Comparison of ENCODE assay signal across 9 cellular contexts in the genomic region with DNA sequence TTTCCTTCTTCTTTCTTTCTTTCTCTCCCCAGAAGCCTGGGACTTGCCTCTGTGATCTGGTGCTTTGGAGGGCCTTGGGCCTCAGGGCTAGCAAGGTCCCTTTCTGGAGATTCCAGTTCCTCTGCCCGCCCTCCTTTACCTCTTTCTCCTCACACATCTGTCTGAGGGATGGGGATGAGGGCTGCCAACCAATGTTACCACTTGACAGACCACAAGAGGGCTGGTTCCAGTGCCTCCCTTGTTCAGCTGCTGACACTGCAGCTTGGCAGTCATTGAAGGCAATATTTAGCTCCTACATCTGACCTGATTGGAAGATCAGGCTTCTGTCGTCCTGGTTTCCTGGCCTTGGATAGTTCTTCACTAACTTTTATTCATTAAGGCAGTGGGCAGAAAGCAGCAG. TPM values are rescaled to one million over a fixed set of nuclear protein-coding genes. Genes with fewer than 3 reads are reported as not detected.
A peak's percentile ranks its signal among the peaks of the same experiment; 100 is the strongest.
DNase-seq lines count a peak whose midpoint lies in the region; ATAC-seq, FAIRE-seq and TF ChIP-seq lines count a peak whose summit lies in the region.
"Had no signal": no experiment of that assay in that cellular context is flagged by ENCODE, and none has a peak within 500 bp of the region (broad histone marks: within the 10 kb centered on the region; RNA-seq: fewer than 3 reads in every experiment).

No MANE protein-coding gene starts in this region.

- H3K9me3 ChIP-seq in H1 (ENCODE audit: insufficient read depth in 2 of 2, low read depth in 1 of 2, low read length in 1 of 2) (no peaks in the 10 kb centered on the region), left lung (no peaks in the 10 kb centered on the region)

- peak; percentile 61 to 62 for DNase-seq in AML-193 (lab: John Stamatoyannopoulos, UW)
- DNase-seq in RPMI7951 (ENCODE audit: low read depth) = peak; percentile 34
- DNase-seq in H1 (ENCODE audit: low read depth in 1 of 2, low spot score in 2 of 2) = no peak
- peak; percentile 11 for DNase-seq in stimulated activated naive CD4-positive, alpha-beta T cell treated with Interleukin-2 at 50 U/mL for 16 hours (lab: John Stamatoyannopoulos, UW)
- DNase-seq in left lung = no peak
- DNase-seq in CD1c-positive myeloid dendritic cell (ENCODE audit: extremely low spot score) = no peak

- no peak overlapping the region for H2BK20ac ChIP-seq in H1 (ENCODE audit: low read length)

- H3K27ac ChIP-seq in H1 (ENCODE audit: low read depth, low read length) (no peak overlapping the region), left lung (no peak overlapping the region)
- H3K27ac ChIP-seq: cardiac muscle cell had no signal

- H3K27me3 ChIP-seq in H1 (replicated peaks in 1 of 4; ENCODE audit: control insufficient read depth in 3 of 4, extremely low read depth in 1 of 4, insufficient read depth in 3 of 4, low read length in 3 of 4) (no peaks in the 10 kb centered on the region), left lung (no peaks in the 10 kb centered on the region)
- H3K27me3 ChIP-seq: cardiac muscle cell had no signal

- no peak overlapping the region for H3K56ac ChIP-seq in H1 (replicated peaks; ENCODE audit: insufficient read length, low read depth, low read length)

- H3K4me1 ChIP-seq in H1 (replicated peaks in 1 of 4; ENCODE audit: control insufficient read depth in 3 of 4, insufficient read depth in 4 of 4, low read length in 3 of 4) (peaks cover 5 to 15% (median 8%) of the 10 kb centered on the region in 4 experiments; a peak in 6 of 7 replicates), left lung (peaks cover 0 to 15% of the 10 kb centered on the region in 2 donors)

- no peak overlapping the region for H2AFZ ChIP-seq in H1 (ENCODE audit: low read length)

- TF ChIP-seq CTCF in GM12873 (IDR thresholded peaks at IDR 0.05; ENCODE audit: insufficient read depth, low read depth, low read length, missing control alignments) = peak; percentile 26
- peak; percentile 58 to 83 (median 73) for TF ChIP-seq CTCF in H1 (IDR thresholded peaks at IDR 0.05; ENCODE audit: control extremely low read depth in 1 of 3, insufficient read depth in 1 of 3, low read depth in 1 of 3, low read length in 3 of 3)
- TF ChIP-seq CTCF in left lung (IDR thresholded peaks at IDR 0.05) = no peak

- peaks cover 0 to 4% of the 10 kb centered on the region in 2 experiments for H4K20me1 ChIP-seq in H1 (replicated peaks in 1 of 2; ENCODE audit: control insufficient read depth in 1 of 2, insufficient read depth in 2 of 2, low read length in 2 of 2)

- H3K4me2 ChIP-seq in H1 (ENCODE audit: insufficient read depth in 1 of 2, low read depth in 2 of 2, low read length in 2 of 2) = no peak overlapping the region

- H3K9ac ChIP-seq in H1 (replicated peaks in 1 of 4; ENCODE audit: extremely low read depth in 1 of 4, low read depth in 3 of 4, low read length in 3 of 4) = no peak overlapping the region

- no peak overlapping the region for H2BK5ac ChIP-seq in H1 (ENCODE audit: low read depth, low read length)

- no peak overlapping the region for H4K91ac ChIP-seq in H1 (replicated peaks; ENCODE audit: insufficient read length, low read length)

- no peak overlapping the region for H4K8ac ChIP-seq in H1 (ENCODE audit: extremely low read depth, insufficient read depth, low read length)

- POLR2A ChIA-PET in H1 (lab: Charles Lee; ENCODE audit: partially characterized antibody) = interaction anchor here (0.6 kb wide), 1 partner anchor 32 kb away, joined by 3 read pairs; no protein-coding TSS in a partner anchor

- H2BK120ac ChIP-seq in H1 (replicated peaks; ENCODE audit: low read depth, low read length) = no peak overlapping the region

- H3K18ac ChIP-seq in H1 (ENCODE audit: extremely low read depth, low read length) = no peak overlapping the region

- peak; percentile 27 to 53; a peak in 3 of 4 replicates for TF ChIP-seq RAD21 in H1 (IDR thresholded peaks at IDR 0.05 in 1 of 2, conservative IDR thresholded peaks at IDR 0.05 in 1 of 2; ENCODE audit: low read depth in 2 of 2, low read length in 2 of 2)

- H3K4ac ChIP-seq in H1 (replicated peaks; ENCODE audit: insufficient read length, low read depth, low read length) = no peak overlapping the region

- H3K36me3 ChIP-seq in H1 (ENCODE audit: control insufficient read depth in 2 of 4, insufficient read depth in 4 of 4, low read length in 3 of 4) (no peaks in the 10 kb centered on the region), left lung (no peaks in the 10 kb centered on the region)
- H3K36me3 ChIP-seq: cardiac muscle cell had no signal

- WGBS in H1 (ENCODE audit: extremely low coverage in 1 of 2, insufficient coverage in 1 of 2, insufficient read length in 1 of 2, insufficient replicate concordance in 2 of 2, low coverage in 1 of 2, low lambda C conversion rate in 2 of 2, missing lambda C conversion rate in 1 of 2), 2 experiments = 54% methylated on average over 2 of the region's 2 CpGs; no CpG with 5 or more reads in 1 of the 2 experiments

- CTCF ChIA-PET in H1 (lab: Charles Lee; ENCODE audit: partially characterized antibody) = interaction anchor here (0.6 to 4.6 kb wide), 13 partner anchors 9 to 1162 kb away, joined by 3 to 65 read pairs (median 3); no protein-coding TSS in a partner anchor

- H2BK15ac ChIP-seq in H1 (ENCODE audit: low read length) = no peak overlapping the region

- ATAC-seq in HG03432 (IDR thresholded peaks at IDR 0.05; ENCODE audit: unreplicated experiment) = no peak
- ATAC-seq in left lung = no peak

- H4K5ac ChIP-seq in H1 (ENCODE audit: insufficient read length, low read depth, low read length) = no peak overlapping the region

- H3K4me3 ChIP-seq in H1 (ENCODE audit: extremely low read depth in 1 of 4, insufficient read depth in 2 of 4, low read depth in 3 of 4, low read length in 4 of 4) (no peak overlapping the region), left lung (no peak overlapping the region)
- H3K4me3 ChIP-seq: cardiac muscle cell had no signal

- no peak overlapping the region for H3K14ac ChIP-seq in H1 (ENCODE audit: insufficient read length)

- H2BK12ac ChIP-seq in H1 (ENCODE audit: low read depth, low read length) = no peak overlapping the region

- H3K79me1 ChIP-seq in H1 (ENCODE audit: low read depth, low read length) = peaks cover 5% of the 10 kb centered on the region; the same call in 1 of the 2 replicates

- H3K23ac ChIP-seq in H1 (ENCODE audit: insufficient read length) = no peak overlapping the region

- H3K79me2 ChIP-seq in H1 (ENCODE audit: control insufficient read depth in 1 of 2, insufficient read depth in 2 of 2, low read length in 2 of 2) = peaks cover under 1 to 7% of the 10 kb centered on the region in 2 experiments; a peak in 3 of 4 replicates

- intact Hi-C loops in left lung (cut with DNase I) = no loop called here

- peak; percentile 62 for FAIRE-seq in H1 (lab: Jason Lieb, UNC)

- H3K23me2 ChIP-seq in H1 (ENCODE audit: low read depth, low read length) = peaks cover 10% of the 10 kb centered on the region

- no peak overlapping the region for H2AK5ac ChIP-seq in H1 (ENCODE audit: low read depth, low read length)

- TF ChIP-seq EP300 in H1 (IDR thresholded peaks at IDR 0.05; ENCODE audit: borderline replicate concordance in 1 of 2, low read depth in 2 of 2, low read length in 2 of 2) = no peak

- no peak for TF ChIP-seq POLR2A in H1 (IDR thresholded peaks at IDR 0.05; ENCODE audit: control extremely low read depth in 1 of 2, low read depth in 2 of 2, low read length in 2 of 2)

TF ChIP-seq in H1, 55 proteins besides CTCF, POLR2A, EP300 and RAD21:
- TF ChIP-seq YY1 (IDR thresholded peaks at IDR 0.05; ENCODE audit: low read depth, low read length) = 0 out of 2 replicates have a peak, but pooled peaks have one; percentile 23
- peak in 1 of 2 experiments; percentile 66; a peak in 1 of 4 replicates for TF ChIP-seq SIN3A (conservative IDR thresholded peaks at IDR 0.05 in 1 of 2, IDR thresholded peaks at IDR 0.05 in 1 of 2; ENCODE audit: low read depth in 1 of 2, low read length in 2 of 2)
- TF ChIP-seq RXRA (IDR thresholded peaks at IDR 0.05; ENCODE audit: insufficient read depth, low read depth, low read length) = no peak
- peak; percentile 31; the same call in 1 of the 2 replicates for TF ChIP-seq MAFK (IDR thresholded peaks at IDR 0.05; ENCODE audit: low read depth, low read length)

RNA-seq across cellular contexts. Expression of a gene that starts 3.6 kb away (rescaled TPM):
- total RNA-seq in RPMI7951 (2014; rRNA removed; shearing (Covaris generic)) = 10.9 and 11.4 TPM in 2 replicates
- 36.5 and 39.6 TPM in 2 replicates for total RNA-seq in H1 (2021; fragmentation: NEBNext Ultra II Directional; extraction: Animal tissue kit (Norgen Biotek cat#: 25700))
- polyA plus RNA-seq in H1 (2011; rRNA removed) = 7.3 and 13.5 TPM in 2 replicates
- 11.6 TPM for polyA plus RNA-seq in H1 (2011; cell fraction: cytosol; rRNA removed)
- 9.3 TPM for polyA plus RNA-seq in H1 (2011; cell fraction: nucleus; rRNA removed)
- 9.3 to 17.5 TPM (median 12.0 TPM) in 4 replicates for polyA plus RNA-seq in H1 (2012, experiment 1 of 2)
- 2.8 TPM for polyA plus RNA-seq in H1 (2012, experiment 2 of 2)
- polyA plus RNA-seq in H1 (2013, experiment 1 of 2) = 19.5 TPM
- 17.9 TPM for polyA plus RNA-seq in H1 (2013, experiment 2 of 2)
- 54.1 and 54.5 TPM in 2 replicates for polyA minus RNA-seq in H1 (2011; rRNA and poly(A)+ RNA removed)
- 27.1 TPM for polyA minus RNA-seq in H1 (2011; cell fraction: cytosol; rRNA and poly(A)+ RNA removed)
- 36.1 TPM for polyA minus RNA-seq in H1 (2011; cell fraction: nucleus; rRNA and poly(A)+ RNA removed)
- 10 to 100 TPM; 42.6 to 46.8 TPM for total RNA-seq in left lung

RNA-seq across cellular contexts. Expression of a gene that starts 49.0 kb away (rescaled TPM):
- 146 and 208 TPM in 2 replicates for total RNA-seq in RPMI7951 (2014; rRNA removed; shearing (Covaris generic))
- 386 and 401 TPM in 2 replicates for total RNA-seq in H1 (2021; fragmentation: NEBNext Ultra II Directional; extraction: Animal tissue kit (Norgen Biotek cat#: 25700))
- polyA plus RNA-seq in H1 (2011; rRNA removed) = 419 and 597 TPM in 2 replicates
- 510 TPM for polyA plus RNA-seq in H1 (2011; cell fraction: cytosol; rRNA removed)
- polyA plus RNA-seq in H1 (2011; cell fraction: nucleus; rRNA removed) = 402 TPM
- 394 to 508 TPM (median 469 TPM) in 4 replicates for polyA plus RNA-seq in H1 (2012, experiment 1 of 2)
- 401 TPM for polyA plus RNA-seq in H1 (2012, experiment 2 of 2)
- polyA plus RNA-seq in H1 (2013, experiment 1 of 2) = 170 TPM
- 179 TPM for polyA plus RNA-seq in H1 (2013, experiment 2 of 2)
- polyA minus RNA-seq in H1 (2011; rRNA and poly(A)+ RNA removed) = 690 and 757 TPM in 2 replicates
- polyA minus RNA-seq in H1 (2011; cell fraction: cytosol; rRNA and poly(A)+ RNA removed) = 130 TPM
- 90.2 TPM for polyA minus RNA-seq in H1 (2011; cell fraction: nucleus; rRNA and poly(A)+ RNA removed)
- 100 to 1,000 TPM; 146 to 171 TPM for total RNA-seq in left lung

Comparison
In these comparisons a context has a peak if more than half of its experiments do, and no peak if none do; other contexts are left out.
1. DNase-seq: peak in AML-193 (2 of 2), RPMI7951 (single experiment) and stimulated activated naive CD4-positive, alpha-beta T cell treated with Interleukin-2 at 50 U/mL for 16 hours (single experiment); none in H1 (0 of 2), left lung (0 of 2) and CD1c-positive myeloid dendritic cell (single experiment).
2. CTCF ChIP-seq: peak in GM12873 (single experiment) and H1 (3 of 3); none in left lung (0 of 2).